8 cellular contexts compared by ENCODE assay signal in the genomic region with DNA sequence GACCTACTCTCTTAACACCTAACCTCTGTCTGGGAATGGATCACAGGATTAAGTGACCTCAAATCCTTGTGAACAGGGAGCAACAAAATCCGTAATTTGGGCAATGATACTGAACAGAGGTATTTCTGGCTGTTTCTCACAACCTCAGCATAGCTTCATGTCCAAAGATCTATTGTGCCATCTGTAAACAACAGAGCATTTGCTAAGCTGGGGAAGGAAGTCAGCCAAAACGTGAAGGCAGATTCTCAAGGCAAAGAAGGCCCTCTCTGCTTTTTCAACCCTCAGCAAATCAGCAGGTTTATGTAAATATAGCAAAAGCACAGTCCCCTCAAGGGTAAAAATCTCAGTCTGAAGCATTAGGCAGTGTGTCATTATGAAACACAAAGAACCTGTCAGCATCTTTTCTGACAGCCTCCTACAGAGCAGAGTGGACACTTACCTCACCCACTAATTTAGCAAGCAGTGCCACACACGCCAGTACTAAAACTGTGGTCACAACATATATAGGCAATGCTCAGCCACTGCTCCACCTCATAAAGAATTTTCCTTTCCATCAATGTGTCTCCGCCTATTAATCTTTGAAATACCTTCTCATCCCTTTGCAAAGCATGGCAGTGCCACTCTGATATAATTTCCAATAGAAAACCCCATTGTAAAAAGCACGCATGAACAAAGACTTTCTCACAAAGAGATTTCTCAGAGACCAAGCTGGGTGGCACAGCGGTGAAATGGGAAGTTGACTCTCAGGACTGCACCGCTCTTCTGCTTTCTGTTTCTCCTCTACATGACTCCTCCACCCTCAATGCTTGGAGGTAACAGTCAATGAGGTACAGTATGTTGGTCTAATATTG.
A peak's percentile ranks its signal among the peaks of the same experiment; 100 is the strongest.
DNase-seq lines count a peak whose midpoint lies in the region; ATAC-seq lines count a peak whose summit lies in the region.

No MANE protein-coding gene starts in this region.

- peaks cover 26% of the 10 kb centered on the region for H3K79me2 ChIP-seq in GM23248 (ENCODE audit: insufficient read depth)

- H3K27ac ChIP-seq in GM23248 (peak overlapping the region; percentile 51), mesodermal cell (ENCODE audit: low read depth, low read length, severe bottlenecking) (peak overlapping the region; percentile 77)

- H3K36me3 Mint-ChIP-seq in activated naive CD8-positive, alpha-beta T cell treated with anti-CD3 and anti-CD28 coated beads, Interleukin-2, amount 50 U/mL, for 24 hours (ENCODE audit: low read depth), result no peaks in the 10 kb centered on the region

- H3K4me2 ChIP-seq in GM23248 (ENCODE audit: unreplicated experiment), result peak overlapping the region; percentile 46

- peak overlapping the region; percentile 29 for H3K27ac Mint-ChIP-seq in activated naive CD8-positive, alpha-beta T cell treated with anti-CD3 and anti-CD28 coated beads, Interleukin-2, amount 50 U/mL, for 24 hours

- DNase-seq in NCI-H1092 treated with DMSO at 0.1 percent for 48 hours (lab: John Stamatoyannopoulos, UW) (peak; percentile 17), NCI-H1092 (lab: John Stamatoyannopoulos, UW) (no peak), GM23248 (peak; percentile 70), MG63 (peak; percentile 32), ureter (ENCODE audit: low spot score) (no peak), NCI-H510A (lab: John Stamatoyannopoulos, UW) (no peak)
- no peak for DNase-seq in activated naive CD8-positive, alpha-beta T cell treated with anti-CD3 and anti-CD28 coated beads, Interleukin-2, amount 50 U/mL, for 24 hours

- WGBS in GM23248 (ENCODE audit: low coverage in 1 of 2, low lambda C conversion rate in 2 of 2, missing lambda C conversion rate in 2 of 2), 2 experiments, result 65 to 67% methylated on average over 7 of the region's 7 CpGs
- 72 to 81% methylated on average over 4 to 5 of the region's 7 CpGs for WGBS in mesodermal cell (ENCODE audit: insufficient coverage in 2 of 2), 2 experiments

- no peaks in the 10 kb centered on the region for H3K9me2 ChIP-seq in GM23248 (ENCODE audit: insufficient read depth)

- H3K36me3 ChIP-seq in GM23248 (ENCODE audit: low read depth) (no peaks in the 10 kb centered on the region), MG63 (no peaks in the 10 kb centered on the region), mesodermal cell (ENCODE audit: control insufficient read depth, insufficient read depth, low read length) (peaks cover 10% of the 10 kb centered on the region)

- peaks cover 3% of the 10 kb centered on the region for H3K9me3 Mint-ChIP-seq in activated naive CD8-positive, alpha-beta T cell treated with anti-CD3 and anti-CD28 coated beads, Interleukin-2, amount 50 U/mL, for 24 hours

- H3K4me3 Mint-ChIP-seq in activated naive CD8-positive, alpha-beta T cell treated with anti-CD3 and anti-CD28 coated beads, Interleukin-2, amount 50 U/mL, for 24 hours, result no peak overlapping the region

- no peaks in the 10 kb centered on the region for H4K20me1 ChIP-seq in GM23248 (ENCODE audit: insufficient read depth)

- peaks cover 47% of the 10 kb centered on the region for H3F3A ChIP-seq in GM23248 (ENCODE audit: insufficient read depth)

- no peak overlapping the region for H3K4me3 ChIP-seq in GM23248
- no peak overlapping the region for H3K4me3 ChIP-seq in MG63
- H3K4me3 ChIP-seq in mesodermal cell (ENCODE audit: extremely low read depth, insufficient read depth, low read length, poor library complexity, severe bottlenecking), result no peak overlapping the region

- H3K27me3 ChIP-seq in GM23248 (replicated peaks; ENCODE audit: insufficient read depth), result no peaks in the 10 kb centered on the region
- no peaks in the 10 kb centered on the region for H3K27me3 ChIP-seq in MG63

- H3K9me3 ChIP-seq in GM23248 (ENCODE audit: low read depth) (no peaks in the 10 kb centered on the region), MG63 (no peaks in the 10 kb centered on the region), mesodermal cell (ENCODE audit: control insufficient read depth, low read length) (no peaks in the 10 kb centered on the region)

- peak overlapping the region; percentile 17 for H3K9ac ChIP-seq in GM23248

- in situ Hi-C loops in GM23248 (cut with MboI), result no loop called here

- peak; percentile 77 for ATAC-seq in activated naive CD8-positive, alpha-beta T cell treated with anti-CD3 and anti-CD28 coated beads, Interleukin-2, amount 50 U/mL, for 24 hours

- no peaks in the 10 kb centered on the region for H3K27me3 Mint-ChIP-seq in activated naive CD8-positive, alpha-beta T cell treated with anti-CD3 and anti-CD28 coated beads, Interleukin-2, amount 50 U/mL, for 24 hours

- peaks cover 69% of the 10 kb centered on the region for H3K4me1 Mint-ChIP-seq in activated naive CD8-positive, alpha-beta T cell treated with anti-CD3 and anti-CD28 coated beads, Interleukin-2, amount 50 U/mL, for 24 hours

- no peak overlapping the region for H2AFZ ChIP-seq in GM23248

- H3K4me1 ChIP-seq in GM23248 (ENCODE audit: insufficient read depth), result peaks cover 64% of the 10 kb centered on the region
- H3K4me1 ChIP-seq in mesodermal cell (ENCODE audit: control insufficient read depth, insufficient read depth, low read length, poor library complexity, severe bottlenecking), result peaks cover 71% of the 10 kb centered on the region

Comparison
In these comparisons a context has a peak if more than half of its experiments do, and no peak if none do; other contexts are left out.
1. DNase-seq: peak in NCI-H1092 treated with DMSO at 0.1 percent for 48 hours (single experiment), GM23248 (single experiment) and MG63 (single experiment); none in NCI-H1092 (single experiment), activated naive CD8-positive, alpha-beta T cell treated with anti-CD3 and anti-CD28 coated beads, Interleukin-2, amount 50 U/mL, for 24 hours (single experiment), ureter (single experiment) and NCI-H510A (single experiment).